8 cellular contexts compared by ENCODE assay signal in genomic region chr1:156492591-156493080, GRCh38. TPM values are rescaled to one million over a fixed set of nuclear protein-coding genes. Genes with fewer than 3 reads are reported as not detected.
DNase-seq lines count a peak whose midpoint lies in the region; ATAC-seq, FAIRE-seq and TF ChIP-seq lines count a peak whose summit lies in the region.

No MANE protein-coding gene starts in this region.

- no peak overlapping the region for H3K23ac ChIP-seq in H1 (ENCODE audit: insufficient read length)

- no peak for ATAC-seq in HG03469 (IDR thresholded peaks at IDR 0.05; ENCODE audit: unreplicated experiment)

- H3K4me2 ChIP-seq in H1 (ENCODE audit: insufficient read depth in 1 of 2, low read depth in 2 of 2, low read length in 2 of 2): no peak overlapping the region; a peak in 1 of 4 replicates

- H3K27me3 ChIP-seq in H1 (replicated peaks in 1 of 4; ENCODE audit: control insufficient read depth in 3 of 4, extremely low read depth in 1 of 4, insufficient read depth in 3 of 4, low read length in 3 of 4): no peaks in the 10 kb centered on the region
- H3K27me3 ChIP-seq in rectal smooth muscle tissue (ENCODE audit: control insufficient read depth, insufficient read depth, low read length): no peaks in the 10 kb centered on the region

- H2BK12ac ChIP-seq in H1 (ENCODE audit: low read depth, low read length): peak overlapping the region; percentile 7; the same call in 1 of the 2 replicates

- POLR2A ChIA-PET in H1 (lab: Charles Lee; ENCODE audit: partially characterized antibody): interaction anchor here (0.6 to 16.1 kb wide), 3 partner anchors 10 to 356 kb away, joined by 3 to 166 read pairs (median 6); partner anchors contain the start of genes MEF2D and NAXE

- H2BK20ac ChIP-seq in H1 (ENCODE audit: low read length): no peak overlapping the region

- no peak for TF ChIP-seq EP300 in H1 (IDR thresholded peaks at IDR 0.05; ENCODE audit: borderline replicate concordance in 1 of 2, low read depth in 2 of 2, low read length in 2 of 2)

- H3K27ac ChIP-seq in H1 (ENCODE audit: low read depth, low read length) (no peak overlapping the region), rectal smooth muscle tissue (ENCODE audit: low read depth, low read length) (peak overlapping the region; percentile 64)

- H3K14ac ChIP-seq in H1 (ENCODE audit: insufficient read length): no peak overlapping the region

- H3K18ac ChIP-seq in H1 (ENCODE audit: extremely low read depth, low read length): no peak overlapping the region

- peak; percentile 81 for FAIRE-seq in GM18507 (lab: Jason Lieb, UNC)
- no peak for FAIRE-seq in H1 (lab: Jason Lieb, UNC)

- H3K56ac ChIP-seq in H1 (replicated peaks; ENCODE audit: insufficient read length, low read depth, low read length): no peak overlapping the region

- H3K79me1 ChIP-seq in H1 (ENCODE audit: low read depth, low read length): peaks cover 38% of the 10 kb centered on the region

- H4K91ac ChIP-seq in H1 (replicated peaks; ENCODE audit: insufficient read length, low read length): no peak overlapping the region

- 88% methylated on average over 7 of the region's 7 CpGs; no CpG with 5 or more reads in 1 of the 2 experiments for WGBS in H1 (ENCODE audit: extremely low coverage in 1 of 2, insufficient coverage in 1 of 2, insufficient read length in 1 of 2, insufficient replicate concordance in 2 of 2, low coverage in 1 of 2, low lambda C conversion rate in 2 of 2, missing lambda C conversion rate in 1 of 2), 2 experiments

- no peak overlapping the region for H2BK5ac ChIP-seq in H1 (ENCODE audit: low read depth, low read length)

- no peak overlapping the region for H4K5ac ChIP-seq in H1 (ENCODE audit: insufficient read length, low read depth, low read length)

- no peak overlapping the region for H3K9ac ChIP-seq in H1 (replicated peaks in 1 of 4; ENCODE audit: extremely low read depth in 1 of 4, low read depth in 3 of 4, low read length in 3 of 4)
- H3K9ac ChIP-seq in rectal smooth muscle tissue (ENCODE audit: low read length): peak overlapping the region; percentile 17

- peaks cover 2 to 18% of the 10 kb centered on the region in 2 experiments for H4K20me1 ChIP-seq in H1 (replicated peaks in 1 of 2; ENCODE audit: control insufficient read depth in 1 of 2, insufficient read depth in 2 of 2, low read length in 2 of 2)

- H3K36me3 ChIP-seq in H1 (ENCODE audit: control insufficient read depth in 2 of 4, insufficient read depth in 4 of 4, low read length in 3 of 4) (no peaks in the 10 kb centered on the region), rectal smooth muscle tissue (ENCODE audit: control insufficient read depth, insufficient read depth, low read length) (peaks cover 5% of the 10 kb centered on the region)

- no peak overlapping the region for H3K4ac ChIP-seq in H1 (replicated peaks; ENCODE audit: insufficient read length, low read depth, low read length)

- TF ChIP-seq POLR2A in H1 (IDR thresholded peaks at IDR 0.05; ENCODE audit: control extremely low read depth in 1 of 2, low read depth in 2 of 2, low read length in 2 of 2): no peak

- H3K9me3 ChIP-seq in H1 (ENCODE audit: insufficient read depth in 2 of 2, low read depth in 1 of 2, low read length in 1 of 2): no peaks in the 10 kb centered on the region

- no peak for TF ChIP-seq RAD21 in H1 (IDR thresholded peaks at IDR 0.05 in 1 of 2, conservative IDR thresholded peaks at IDR 0.05 in 1 of 2; ENCODE audit: low read depth in 2 of 2, low read length in 2 of 2)

- H2BK120ac ChIP-seq in H1 (replicated peaks; ENCODE audit: low read depth, low read length): no peak overlapping the region

- no peak overlapping the region for H2AK5ac ChIP-seq in H1 (ENCODE audit: low read depth, low read length)

- no peaks in the 10 kb centered on the region; the same call in 1 of the 2 replicates for H3K23me2 ChIP-seq in H1 (ENCODE audit: low read depth, low read length)

- no peak for DNase-seq in GM18507 (ENCODE audit: extremely low spot score, insufficient read length, low read depth)
- peak; percentile 97 to 98 for DNase-seq in NOMO-1 (lab: John Stamatoyannopoulos, UW; ENCODE audit: unreplicated experiment in 2 of 2)
- no peak for DNase-seq in H1 (ENCODE audit: low read depth in 1 of 2, low spot score in 2 of 2)
- no peak for DNase-seq in T-helper 9 cell
- DNase-seq in stimulated activated CD4-positive, alpha-beta T cell treated with anti-CD3 and anti-CD28 coated beads, Interleukin-1b, Interleukin-23, amount 100 ng/mL, for 48 hours: no peak
- DNase-seq in iPS-NIHi11 (ENCODE audit: low spot score): no peak

- H2BK15ac ChIP-seq in H1 (ENCODE audit: low read length): no peak overlapping the region

- no peak overlapping the region for H2AFZ ChIP-seq in H1 (ENCODE audit: low read length)

- TF ChIP-seq CTCF in H1 (IDR thresholded peaks at IDR 0.05; ENCODE audit: control extremely low read depth in 1 of 3, insufficient read depth in 1 of 3, low read depth in 1 of 3, low read length in 3 of 3): no peak

- H3K4me3 ChIP-seq in H1 (ENCODE audit: extremely low read depth in 1 of 4, insufficient read depth in 2 of 4, low read depth in 3 of 4, low read length in 4 of 4) (no peak overlapping the region), rectal smooth muscle tissue (ENCODE audit: low read length) (peak overlapping the region; percentile 47)

- H3K4me1 ChIP-seq in H1 (replicated peaks in 1 of 4; ENCODE audit: control insufficient read depth in 3 of 4, insufficient read depth in 4 of 4, low read length in 3 of 4): peaks cover 24 to 63% (median 43%) of the 10 kb centered on the region in 4 experiments
- peaks cover 88% of the 10 kb centered on the region for H3K4me1 ChIP-seq in rectal smooth muscle tissue (ENCODE audit: control insufficient read depth, insufficient read depth, low read length)

- peaks cover 7 to 90% of the 10 kb centered on the region in 2 experiments; a peak in 3 of 4 replicates for H3K79me2 ChIP-seq in H1 (ENCODE audit: control insufficient read depth in 1 of 2, insufficient read depth in 2 of 2, low read length in 2 of 2)

- CTCF ChIA-PET in H1 (lab: Charles Lee; ENCODE audit: partially characterized antibody): interaction anchor here (0.7 to 17.4 kb wide), 4 partner anchors 10 to 100 kb away, joined by 4 to 236 read pairs (median 67); partner anchors contain the start of gene MEF2D

- H4K8ac ChIP-seq in H1 (ENCODE audit: extremely low read depth, insufficient read depth, low read length): no peak overlapping the region

TF ChIP-seq in H1, 55 proteins besides CTCF, POLR2A, EP300 and RAD21:
- TF ChIP-seq RXRA (IDR thresholded peaks at IDR 0.05; ENCODE audit: insufficient read depth, low read depth, low read length): no peak
- TF ChIP-seq KDM1A (IDR thresholded peaks at IDR 0.05; ENCODE audit: borderline replicate concordance, low read length): peak; percentile 85

RNA-seq across cellular contexts. Expression of gene MEF2D, which starts 7.9 kb away (rescaled TPM):
- 17.3 and 19.5 TPM in 2 replicates for total RNA-seq in H1 (2021; fragmentation: NEBNext Ultra II Directional; extraction: Animal tissue kit (Norgen Biotek cat#: 25700))
- polyA plus RNA-seq in H1 (2011; rRNA removed): 20.3 and 44.4 TPM in 2 replicates
- polyA plus RNA-seq in H1 (2011; cell fraction: cytosol; rRNA removed): 12.4 TPM
- 19.5 TPM for polyA plus RNA-seq in H1 (2011; cell fraction: nucleus; rRNA removed)
- polyA plus RNA-seq in H1 (2012, experiment 1 of 2): 10.3 to 14.6 TPM (median 12.8 TPM) in 4 replicates
- 8.1 TPM for polyA plus RNA-seq in H1 (2012, experiment 2 of 2)
- polyA plus RNA-seq in H1 (2013, experiment 1 of 2): 9.1 TPM
- polyA plus RNA-seq in H1 (2013, experiment 2 of 2): 8.8 TPM
- polyA minus RNA-seq in H1 (2011; rRNA and poly(A)+ RNA removed): 6.7 and 7.7 TPM in 2 replicates
- polyA minus RNA-seq in H1 (2011; cell fraction: cytosol; rRNA and poly(A)+ RNA removed): 14.5 TPM
- 9.3 TPM for polyA minus RNA-seq in H1 (2011; cell fraction: nucleus; rRNA and poly(A)+ RNA removed)

Comparison
In these comparisons a context has a peak if more than half of its experiments do, and no peak if none do; other contexts are left out.
1. DNase-seq: peak in NOMO-1 (2 of 2); none in GM18507 (single experiment), H1 (0 of 2), T-helper 9 cell (single experiment), stimulated activated CD4-positive, alpha-beta T cell treated with anti-CD3 and anti-CD28 coated beads, Interleukin-1b, Interleukin-23, amount 100 ng/mL, for 48 hours (single experiment) and iPS-NIHi11 (single experiment).